Comparison of ENCODE assay signal across 10 cellular contexts in genomic region chr1:25694591-25695007, GRCh38.
DNase-seq lines count a peak whose midpoint lies in the region; ATAC-seq and TF ChIP-seq lines count a peak whose summit lies in the region.
"Had no signal": no experiment of that assay in that cellular context is flagged by ENCODE, and none has a peak within 500 bp of the region (broad histone marks: within the 10 kb centered on the region; RNA-seq: fewer than 3 reads in every experiment).

No MANE protein-coding gene starts in this region.

- H3K27me3 Mint-ChIP-seq in mesothelial cell of epicardium (ENCODE audit: low read depth): no peaks in the 10 kb centered on the region

- intact Hi-C loops in OCI-LY7 (cut with micrococcal nuclease; ENCODE audit: unreplicated experiment): no loop called here

- H3K4me3 ChIP-seq in tibial nerve (no peak overlapping the region), Karpas-422 (ENCODE audit: low read length) (no peak overlapping the region), OCI-LY7 (ENCODE audit: low read depth, low read length, poor library complexity, severe bottlenecking) (no peak overlapping the region)

- peaks cover 0 to 58% (median 23%) of the 10 kb centered on the region in 4 donors for H3K4me1 ChIP-seq in tibial nerve
- no peaks in the 10 kb centered on the region for H3K4me1 ChIP-seq in Karpas-422 (ENCODE audit: low read length)
- no peaks in the 10 kb centered on the region for H3K4me1 ChIP-seq in OCI-LY7 (ENCODE audit: insufficient read depth, low read length, poor library complexity, severe bottlenecking)

- H2AFZ ChIP-seq in Karpas-422 (ENCODE audit: low read length) (no peak overlapping the region), OCI-LY7 (ENCODE audit: low read length) (no peak overlapping the region)

- WGBS in adipose tissue, 3 donors: 50 to 80% (median 55%) methylated on average over 4 of the region's 4 CpGs
- 58 to 71% methylated on average over 4 of the region's 4 CpGs for WGBS in tibial nerve, 2 donors

- CTCF ChIA-PET in OCI-LY7 (lab: Charles Lee; ENCODE audit: unreplicated experiment): no interaction called here

- H3K4me3 Mint-ChIP-seq in mesothelial cell of epicardium: no peak overlapping the region
- H3K4me3 Mint-ChIP-seq: activated T-cell treated with anti-CD3 and anti-CD28 coated beads, Interleukin-2, amount 50 U/mL, for 4 hours; T-helper 1 cell treated with Interleukin-12 subunit alpha and Interleukin-12 subunit beta and Interleukin-4 antibody, amounts not matched to agents 30 μg/mL and 1 μg/mL, for 36 hours had no signal

- H3K27me3 ChIP-seq in tibial nerve (no peaks in the 10 kb centered on the region), Karpas-422 (ENCODE audit: low read length) (no peaks in the 10 kb centered on the region)

- TF ChIP-seq EP300 in tibial nerve (IDR thresholded peaks at IDR 0.05): no peak

- H3K9me3 Mint-ChIP-seq in mesothelial cell of epicardium: no peaks in the 10 kb centered on the region
- H3K9me3 Mint-ChIP-seq: activated T-cell treated with anti-CD3 and anti-CD28 coated beads, Interleukin-2, amount 50 U/mL, for 4 hours; T-helper 1 cell treated with Interleukin-12 subunit alpha and Interleukin-12 subunit beta and Interleukin-4 antibody, amounts not matched to agents 30 μg/mL and 1 μg/mL, for 36 hours had no signal

- no peak for ATAC-seq in HG03045 (IDR thresholded peaks at IDR 0.05; ENCODE audit: unreplicated experiment)
- ATAC-seq: activated T-cell treated with anti-CD3 and anti-CD28 coated beads, Interleukin-2, amount 50 U/mL, for 4 hours had no signal

- no peaks in the 10 kb centered on the region for H4K20me1 ChIP-seq in Karpas-422 (ENCODE audit: insufficient read depth, low read depth, low read length)
- no peaks in the 10 kb centered on the region for H4K20me1 ChIP-seq in OCI-LY7 (ENCODE audit: insufficient read depth, low read length)

- POLR2A ChIA-PET in OCI-LY7 (lab: Charles Lee): no interaction called here

- no peaks in the 10 kb centered on the region for H3K36me3 Mint-ChIP-seq in mesothelial cell of epicardium

- TF ChIP-seq CTCF in mesothelial cell of epicardium (IDR thresholded peaks at IDR 0.05; ENCODE audit: unreplicated experiment) (no peak), tibial nerve (IDR thresholded peaks at IDR 0.05) (no peak), OCI-LY7 (conservative IDR thresholded peaks at IDR 0.05; ENCODE audit: low read length) (no peak)

- no peak overlapping the region for H3K9ac ChIP-seq in Karpas-422 (ENCODE audit: low read length)

- H3K27ac ChIP-seq in adipose tissue (ENCODE audit: low read depth, low read length) (peak overlapping the region; percentile 7), tibial nerve (peak overlapping the region in 3 of 4 donors; percentile 48 to 86 (median 76)), Karpas-422 (ENCODE audit: low read length) (no peak overlapping the region), OCI-LY7 (ENCODE audit: low read depth, low read length, poor library complexity, severe bottlenecking) (no peak overlapping the region)

- H3K79me2 ChIP-seq in Karpas-422 (ENCODE audit: low read length): no peaks in the 10 kb centered on the region
- no peaks in the 10 kb centered on the region for H3K79me2 ChIP-seq in OCI-LY7 (ENCODE audit: insufficient read depth, low read depth, low read length)

- no TSS peak for BruUV-seq in OCI-LY7 (replicated peaks; lab: Mats Ljungman, UMichigan)

- H3K4me2 ChIP-seq in Karpas-422 (ENCODE audit: low read depth, low read length, poor library complexity, severe bottlenecking) (no peak overlapping the region), OCI-LY7 (ENCODE audit: low read length) (no peak overlapping the region)

- H3K4me1 Mint-ChIP-seq in mesothelial cell of epicardium: peaks cover 27% of the 10 kb centered on the region

- no peak for TF ChIP-seq POLR2A in tibial nerve (IDR thresholded peaks at IDR 0.05)

- DNase-seq in fibroblast of gingiva (ENCODE audit: low read depth) (peak; percentile 24), mesothelial cell of epicardium (ENCODE audit: low spot score in 2 of 2, unreplicated experiment in 2 of 2) (no peak), tibial nerve (ENCODE audit: low spot score in 2 of 2) (no peak), Karpas-422 (no peak), OCI-LY7 (ENCODE audit: low spot score) (no peak)
- DNase-seq: activated T-cell treated with anti-CD3 and anti-CD28 coated beads, Interleukin-2, amount 50 U/mL, for 4 hours; GF-D8 had no signal

- H3K9me3 ChIP-seq in tibial nerve (no peaks in the 10 kb centered on the region), Karpas-422 (ENCODE audit: low read length) (no peaks in the 10 kb centered on the region), OCI-LY7 (ENCODE audit: low read length) (no peaks in the 10 kb centered on the region)

- H3K36me3 ChIP-seq in tibial nerve: no peaks in the 10 kb centered on the region
- no peaks in the 10 kb centered on the region for H3K36me3 ChIP-seq in Karpas-422 (ENCODE audit: insufficient read depth, low read length)
- H3K36me3 ChIP-seq in OCI-LY7 (ENCODE audit: insufficient read depth, low read length): no peaks in the 10 kb centered on the region

- peak overlapping the region; percentile 64 for H3K27ac Mint-ChIP-seq in mesothelial cell of epicardium
- H3K27ac Mint-ChIP-seq: T-helper 1 cell treated with Interleukin-12 subunit alpha and Interleukin-12 subunit beta and Interleukin-4 antibody, amounts not matched to agents 30 μg/mL and 1 μg/mL, for 36 hours had no signal

- H3K9me2 ChIP-seq in Karpas-422 (replicated peaks; ENCODE audit: insufficient read depth, low read length) (no peaks in the 10 kb centered on the region), OCI-LY7 (ENCODE audit: insufficient read depth, low read length) (no peaks in the 10 kb centered on the region)

Comparison
In these comparisons a context has a peak if more than half of its experiments do, and no peak if none do; other contexts are left out.
1. H3K27ac ChIP-seq: peak in adipose tissue (single experiment) and tibial nerve (3 of 4); none in Karpas-422 (single experiment) and OCI-LY7 (single experiment).